Comparison of ENCODE assay signal across 1 cellular context in genomic region chr17:55284001-55284884, GRCh38.
TF ChIP-seq lines count a peak whose summit lies in the region.

No MANE protein-coding gene starts in this region.

TF ChIP-seq in HepG2, 621 proteins besides CTCF, POLR2A, EP300 and RAD21 (continued from another document and continues in another):
- TF ChIP-seq ZNF281 (CRISPR knock-in tag; IDR thresholded peaks at IDR 0.05; ENCODE audit: borderline replicate concordance): peak; percentile 51; the same call in 1 of the 2 replicates
- peak; percentile 99 for TF ChIP-seq PHF21A (CRISPR knock-in tag; IDR thresholded peaks at IDR 0.05)
- TF ChIP-seq ZNF598 (CRISPR knock-in tag; IDR thresholded peaks at IDR 0.05; ENCODE audit: borderline replicate concordance): no peak
- peak; percentile 92 for TF ChIP-seq PAF1 (CRISPR knock-in tag; IDR thresholded peaks at IDR 0.05)
- peak; percentile 54; the same call in 1 of the 2 replicates for TF ChIP-seq ZNF451 (CRISPR knock-in tag; IDR thresholded peaks at IDR 0.05)
- TF ChIP-seq POLR2G (IDR thresholded peaks at IDR 0.05; ENCODE audit: low read depth, low read length): peak; percentile 75
- TF ChIP-seq TGIF2 (CRISPR knock-in tag; IDR thresholded peaks at IDR 0.05): peak; percentile 89
- no peak for TF ChIP-seq PHB2 (IDR thresholded peaks at IDR 0.05; ENCODE audit: partially characterized antibody)
- no peak for TF ChIP-seq TFDP2 (CRISPR knock-in tag; IDR thresholded peaks at IDR 0.05)
- no peak for TF ChIP-seq PRPF4 (IDR thresholded peaks at IDR 0.05; ENCODE audit: low read depth, low read length, poor library complexity, severe bottlenecking)
- no peak for TF ChIP-seq HNRNPLL (IDR thresholded peaks at IDR 0.05; ENCODE audit: low read depth, low read length, poor library complexity, severe bottlenecking)
- no peak for TF ChIP-seq AHR (CRISPR knock-in tag; IDR thresholded peaks at IDR 0.05)
- no peak for TF ChIP-seq ZNF530 (CRISPR knock-in tag; IDR thresholded peaks at IDR 0.05; ENCODE audit: low read depth)
- TF ChIP-seq ETV5 (CRISPR knock-in tag; IDR thresholded peaks at IDR 0.05; ENCODE audit: borderline replicate concordance): peak; percentile 99
- TF ChIP-seq SMAD1 (CRISPR knock-in tag; IDR thresholded peaks at IDR 0.05; ENCODE audit: borderline replicate concordance, low read depth): peak; percentile 46; the same call in 1 of the 2 replicates
- TF ChIP-seq JARID2 (CRISPR knock-in tag; IDR thresholded peaks at IDR 0.05; ENCODE audit: insufficient replicate concordance): no peak
- TF ChIP-seq BRCA1 (CRISPR knock-in tag; IDR thresholded peaks at IDR 0.05): 0 out of 2 replicates have a peak, but pooled peaks have one; percentile 40
- TF ChIP-seq PCBP1 (IDR thresholded peaks at IDR 0.05; ENCODE audit: borderline replicate concordance, low read depth, low read length): no peak
- TF ChIP-seq NFATC3 (CRISPR knock-in tag; IDR thresholded peaks at IDR 0.05): peak; percentile 68; the same call in 1 of the 2 replicates
- TF ChIP-seq HDAC1 (CRISPR knock-in tag; IDR thresholded peaks at IDR 0.05): peak; percentile 96
- peak; percentile 98 for TF ChIP-seq RARA (CRISPR knock-in tag; IDR thresholded peaks at IDR 0.05)
- TF ChIP-seq SIN3B (IDR thresholded peaks at IDR 0.05; ENCODE audit: low read length): peak; percentile 55; the same call in 1 of the 2 replicates
- no peak for TF ChIP-seq NFE2 (CRISPR knock-in tag; IDR thresholded peaks at IDR 0.05)
- TF ChIP-seq SALL1 (CRISPR knock-in tag; IDR thresholded peaks at IDR 0.05): peak; percentile 96
- peak; percentile 96 for TF ChIP-seq ZNF3 (CRISPR knock-in tag; IDR thresholded peaks at IDR 0.05)
- TF ChIP-seq RAD51 (IDR thresholded peaks at IDR 0.05; ENCODE audit: borderline replicate concordance): no peak
- TF ChIP-seq ATF3 (CRISPR knock-in tag; IDR thresholded peaks at IDR 0.05): peak; percentile 30; the same call in 1 of the 2 replicates
- TF ChIP-seq HOXA5 (CRISPR knock-in tag; IDR thresholded peaks at IDR 0.05): peak; percentile 42; the same call in 1 of the 2 replicates
- peak; percentile 95 for TF ChIP-seq ELF4 (CRISPR knock-in tag; IDR thresholded peaks at IDR 0.05; ENCODE audit: borderline replicate concordance)
- TF ChIP-seq ZNF383 (CRISPR knock-in tag; IDR thresholded peaks at IDR 0.05; ENCODE audit: borderline replicate concordance): peak; percentile 79
- TF ChIP-seq GATA4 (IDR thresholded peaks at IDR 0.05; ENCODE audit: borderline replicate concordance, low read depth): peak; percentile 97
- peak; percentile 52; the same call in 1 of the 2 replicates for TF ChIP-seq ZNF24 (IDR thresholded peaks at IDR 0.05)
- peak; percentile 84; the same call in 1 of the 2 replicates for TF ChIP-seq SIN3A (IDR thresholded peaks at IDR 0.05; ENCODE audit: borderline replicate concordance, low read depth, low read length)
- TF ChIP-seq GMEB2 (CRISPR knock-in tag; IDR thresholded peaks at IDR 0.05; ENCODE audit: low read depth): no peak
- TF ChIP-seq ZMYM4 (CRISPR knock-in tag; IDR thresholded peaks at IDR 0.05): peak; percentile 35; the same call in 1 of the 2 replicates
- TF ChIP-seq ZNF629 (CRISPR knock-in tag; conservative IDR thresholded peaks at IDR 0.05): no peak
- TF ChIP-seq BRD4 (CRISPR knock-in tag; IDR thresholded peaks at IDR 0.05): peak; percentile 45
- 0 out of 2 replicates have a peak, but pooled peaks have one; percentile 31 for TF ChIP-seq BHLHE40 (IDR thresholded peaks at IDR 0.05; ENCODE audit: low read length)
- TF ChIP-seq PTBP1 (IDR thresholded peaks at IDR 0.05; ENCODE audit: low read depth, low read length, poor library complexity, severe bottlenecking): no peak
- TF ChIP-seq SOX6 (IDR thresholded peaks at IDR 0.05): no peak
- peak; percentile 95 for TF ChIP-seq SOX6 (CRISPR knock-in tag; IDR thresholded peaks at IDR 0.05)
- peak; percentile 39 for TF ChIP-seq ZFP37 (CRISPR knock-in tag; IDR thresholded peaks at IDR 0.05; ENCODE audit: borderline replicate concordance)
- no peak for TF ChIP-seq NR1H2 (CRISPR knock-in tag; IDR thresholded peaks at IDR 0.05; ENCODE audit: borderline replicate concordance, low read depth)
- TF ChIP-seq KLF12 (CRISPR knock-in tag; IDR thresholded peaks at IDR 0.05; ENCODE audit: borderline replicate concordance): no peak
- no peak; the same call in 1 of the 2 replicates for TF ChIP-seq ZNF484 (CRISPR knock-in tag; IDR thresholded peaks at IDR 0.05; ENCODE audit: borderline replicate concordance, low read depth)
- peak; percentile 27; the same call in 1 of the 2 replicates for TF ChIP-seq ZNF816 (CRISPR knock-in tag; IDR thresholded peaks at IDR 0.05; ENCODE audit: borderline replicate concordance)
- TF ChIP-seq PBX2 (CRISPR knock-in tag; IDR thresholded peaks at IDR 0.05): peak; percentile 44; the same call in 1 of the 2 replicates
- peak; percentile 96 for TF ChIP-seq RCOR2 (CRISPR knock-in tag; IDR thresholded peaks at IDR 0.05)
- no peak for TF ChIP-seq KAT2B (IDR thresholded peaks at IDR 0.05; ENCODE audit: borderline replicate concordance, low read depth, low read length)
- TF ChIP-seq ZHX1 (CRISPR knock-in tag; IDR thresholded peaks at IDR 0.05; ENCODE audit: low read depth): no peak
- 0 out of 2 replicates have a peak, but pooled peaks have one; percentile 68 for TF ChIP-seq MXD3 (CRISPR knock-in tag; IDR thresholded peaks at IDR 0.05)
- TF ChIP-seq SRF (IDR thresholded peaks at IDR 0.05; ENCODE audit: low read depth, low read length): no peak
- TF ChIP-seq ZFP62 (CRISPR knock-in tag; IDR thresholded peaks at IDR 0.05): no peak
- TF ChIP-seq RBAK (CRISPR knock-in tag; IDR thresholded peaks at IDR 0.05): 0 out of 2 replicates have a peak, but pooled peaks have one; percentile 15
- TF ChIP-seq CENPBD1 (CRISPR knock-in tag; IDR thresholded peaks at IDR 0.05; ENCODE audit: borderline replicate concordance, low read depth): no peak
- TF ChIP-seq ZNF746 (CRISPR knock-in tag; IDR thresholded peaks at IDR 0.05): peak; percentile 85; the same call in 1 of the 2 replicates
- TF ChIP-seq PHF5A (CRISPR knock-in tag; IDR thresholded peaks at IDR 0.05; ENCODE audit: low read depth, unreplicated experiment): peak; percentile 86
- 0 out of 2 replicates have a peak, but pooled peaks have one; percentile 37 for TF ChIP-seq ZNF20 (CRISPR knock-in tag; IDR thresholded peaks at IDR 0.05)
- TF ChIP-seq ZBTB2 (CRISPR knock-in tag; IDR thresholded peaks at IDR 0.05; ENCODE audit: low read depth): peak; percentile 17
- TF ChIP-seq HES4 (CRISPR knock-in tag; IDR thresholded peaks at IDR 0.05; ENCODE audit: borderline replicate concordance): peak; percentile 24; the same call in 1 of the 2 replicates
- TF ChIP-seq ATF5 (CRISPR knock-in tag; IDR thresholded peaks at IDR 0.05; ENCODE audit: low read depth): peak; percentile 92; the same call in 1 of the 2 replicates
- TF ChIP-seq DR1 (CRISPR knock-in tag; IDR thresholded peaks at IDR 0.05): peak; percentile 82
- TF ChIP-seq ZNF737 (CRISPR knock-in tag; IDR thresholded peaks at IDR 0.05; ENCODE audit: borderline replicate concordance): peak; percentile 67; the same call in 1 of the 2 replicates
- TF ChIP-seq EZH2 (conservative IDR thresholded peaks at IDR 0.05; ENCODE audit: low read depth, low read length): no peak
